21 cellular contexts compared by ENCODE assay signal in genomic region chr12:123491481-123491880, GRCh38.
"Had no signal": no experiment of that assay in that cellular context is flagged by ENCODE, and none has a peak within 500 bp of the region (broad histone marks: within the 10 kb centered on the region; RNA-seq: fewer than 3 reads in every experiment).

No MANE protein-coding gene starts in this region.

- H3K4me3 Mint-ChIP-seq: activated B cell treated with CpG ODN at 0.5 μM for 24 hours; activated CD4-positive, alpha-beta T cell treated with anti-CD3 and anti-CD28 coated beads, Interleukin-2, amount 10 ng/mL, durations not matched to agents 24 days and 14 days; activated CD8-positive, alpha-beta memory T cell treated with anti-CD3 and anti-CD28 coated beads, Interleukin-2, amount 10 ng/mL, durations not matched to agents 7 days and 5 days; activated naive CD8-positive, alpha-beta T cell; activated T-cell treated with anti-CD3 and anti-CD28 coated beads, Interleukin-2, amount 50 U/mL, for 24 hours; activated T-helper 1 cell treated with anti-CD3 and anti-CD28 coated beads, Interleukin-12 subunit alpha, Interleukin-12 subunit beta, Interleukin-2, Interleukin-4 antibody, amounts not matched to agents 30 ng/mL and 10 ng/mL and 1 ng/mL, durations not matched to agents 14 hours and 24 hours and 36 hours; T-helper 1 cell treated with Interleukin-12 subunit alpha and Interleukin-12 subunit beta and Interleukin-4 antibody, amounts not matched to agents 30 μg/mL and 1 μg/mL, for 36 hours had no signal

- H3K4me1 Mint-ChIP-seq: activated B cell treated with CpG ODN at 0.5 μM for 24 hours; activated CD4-positive, alpha-beta T cell treated with anti-CD3 and anti-CD28 coated beads, Interleukin-2, amount 10 ng/mL, durations not matched to agents 24 days and 14 days; activated CD8-positive, alpha-beta memory T cell treated with anti-CD3 and anti-CD28 coated beads, Interleukin-2, amount 10 ng/mL, durations not matched to agents 7 days and 5 days had no signal

- ATAC-seq: activated CD8-positive, alpha-beta memory T cell treated with anti-CD3 and anti-CD28 coated beads, Interleukin-2, amount 10 ng/mL, durations not matched to agents 7 days and 5 days had no signal

- H3K36me3 ChIP-seq: brain microvascular endothelial cell had no signal

- H3K27ac ChIP-seq: brain microvascular endothelial cell had no signal

- DNase-seq: activated B cell treated with CpG ODN at 0.5 μM for 24 hours; activated CD4-positive, alpha-beta T cell treated with anti-CD3 and anti-CD28 coated beads for 1 hour; activated CD4-positive, alpha-beta T cell treated with anti-CD3 and anti-CD28 coated beads, Interleukin-2, amount 10 ng/mL, durations not matched to agents 24 days and 14 days; activated CD4-positive, alpha-beta T cell treated with anti-CD3 and anti-CD28 coated beads, Interleukin-2, amount 50 U/mL, for 48 hours; activated CD8-positive, alpha-beta memory T cell treated with anti-CD3 and anti-CD28 coated beads, Interleukin-2, amount 10 ng/mL, durations not matched to agents 7 days and 5 days; activated effector memory CD4-positive, alpha-beta T cell treated with anti-CD3 and anti-CD28 coated beads, Interleukin-2, amount 50 U/mL, for 16 hours; activated naive CD4-positive, alpha-beta T cell treated with Interleukin-2 at 50 U/mL for 16 hours; activated T-cell treated with anti-CD3 and anti-CD28 coated beads, Interleukin-2, amount 50 U/mL, for 24 hours; amygdala; brain microvascular endothelial cell; Kasumi-1; KBM-7; NCI-H1105 treated with DMSO at 0.1 percent for 48 hours; NCI-H146; NCI-H187 treated with DMSO at 0.1 percent for 48 hours; NCI-H2081 treated with DMSO at 0.1 percent for 48 hours; NCI-H446; SHP77 treated with DMSO at 0.1 percent for 48 hours had no signal

- H3K9me3 Mint-ChIP-seq: activated B cell treated with CpG ODN at 0.5 μM for 24 hours; activated CD4-positive, alpha-beta T cell treated with anti-CD3 and anti-CD28 coated beads, Interleukin-2, amount 10 ng/mL, durations not matched to agents 24 days and 14 days; activated T-cell treated with anti-CD3 and anti-CD28 coated beads, Interleukin-2, amount 50 U/mL, for 24 hours; activated T-helper 1 cell treated with anti-CD3 and anti-CD28 coated beads, Interleukin-12 subunit alpha, Interleukin-12 subunit beta, Interleukin-2, Interleukin-4 antibody, amounts not matched to agents 30 ng/mL and 10 ng/mL and 1 ng/mL, durations not matched to agents 14 hours and 24 hours and 36 hours; T-helper 1 cell treated with Interleukin-12 subunit alpha and Interleukin-12 subunit beta and Interleukin-4 antibody, amounts not matched to agents 30 μg/mL and 1 μg/mL, for 36 hours had no signal

- H3K27me3 ChIP-seq: brain microvascular endothelial cell had no signal

- H3K36me3 Mint-ChIP-seq: activated CD8-positive, alpha-beta memory T cell treated with anti-CD3 and anti-CD28 coated beads, Interleukin-2, amount 10 ng/mL, durations not matched to agents 7 days and 5 days; activated naive CD8-positive, alpha-beta T cell had no signal

- H3K27ac Mint-ChIP-seq: activated B cell treated with CpG ODN at 0.5 μM for 24 hours; activated CD4-positive, alpha-beta T cell treated with anti-CD3 and anti-CD28 coated beads, Interleukin-2, amount 10 ng/mL, durations not matched to agents 24 days and 14 days; activated CD8-positive, alpha-beta memory T cell treated with anti-CD3 and anti-CD28 coated beads, Interleukin-2, amount 10 ng/mL, durations not matched to agents 7 days and 5 days; activated naive CD8-positive, alpha-beta T cell; activated T-cell treated with anti-CD3 and anti-CD28 coated beads, Interleukin-2, amount 50 U/mL, for 24 hours; activated T-helper 1 cell treated with anti-CD3 and anti-CD28 coated beads, Interleukin-12 subunit alpha, Interleukin-12 subunit beta, Interleukin-2, Interleukin-4 antibody, amounts not matched to agents 30 ng/mL and 10 ng/mL and 1 ng/mL, durations not matched to agents 14 hours and 24 hours and 36 hours; T-helper 1 cell treated with Interleukin-12 subunit alpha and Interleukin-12 subunit beta and Interleukin-4 antibody, amounts not matched to agents 30 μg/mL and 1 μg/mL, for 36 hours had no signal

- H3K27me3 Mint-ChIP-seq: activated B cell treated with CpG ODN at 0.5 μM for 24 hours; activated CD4-positive, alpha-beta T cell treated with anti-CD3 and anti-CD28 coated beads, Interleukin-2, amount 10 ng/mL, durations not matched to agents 24 days and 14 days; activated CD8-positive, alpha-beta memory T cell treated with anti-CD3 and anti-CD28 coated beads, Interleukin-2, amount 10 ng/mL, durations not matched to agents 7 days and 5 days; activated naive CD8-positive, alpha-beta T cell; activated T-cell treated with anti-CD3 and anti-CD28 coated beads, Interleukin-2, amount 50 U/mL, for 24 hours had no signal
